ENCODE assay signal across 26 cellular contexts in genomic region chr16:65005696-65006095, GRCh38.
"Had no signal": no experiment of that assay in that cellular context is flagged by ENCODE, and none has a peak within 500 bp of the region (broad histone marks: within the 10 kb centered on the region; RNA-seq: fewer than 3 reads in every experiment).

No MANE protein-coding gene starts in this region.

- H3K4me3 ChIP-seq: body of pancreas, heart left ventricle, neural progenitor cell, thoracic aorta had no signal

- H3K27me3 Mint-ChIP-seq: activated B cell treated with CpG ODN at 0.5 μM for 24 hours; activated CD4-positive, alpha-beta T cell treated with anti-CD3 and anti-CD28 coated beads for 36 hours; activated CD8-positive, alpha-beta memory T cell treated with anti-CD3 and anti-CD28 coated beads, Interleukin-2, amount 10 ng/mL, durations not matched to agents 7 days and 5 days; dendritic cell treated with granulocyte-macrophage colony-stimulating factor and Interleukin-4, amounts not matched to agents 40 ng/mL and 50 ng/mL, for 4 days; stimulated activated naive CD8-positive, alpha-beta T cell treated with anti-CD3 and anti-CD28 coated beads, Interleukin-15, Interleukin-2, amounts not matched to agents 100 ng/mL and 50 ng/mL, for 24 hours; T-cell had no signal

- H3K27me3 ChIP-seq: body of pancreas, heart left ventricle, neural progenitor cell had no signal

- H3K4me3 Mint-ChIP-seq: activated B cell treated with CpG ODN at 0.5 μM for 24 hours; activated CD4-positive, alpha-beta T cell treated with anti-CD3 and anti-CD28 coated beads for 36 hours; activated CD8-positive, alpha-beta memory T cell treated with anti-CD3 and anti-CD28 coated beads, Interleukin-2, amount 10 ng/mL, durations not matched to agents 7 days and 5 days; activated CD8-positive, alpha-beta T cell treated with anti-CD3 and anti-CD28 coated beads, Interleukin-2, amount 10 ng/mL, durations not matched to agents 7 days and 5 days; activated T-cell treated with anti-CD3 and anti-CD28 coated beads, Interleukin-2, amount 50 U/mL, for 72 hours; dendritic cell treated with granulocyte-macrophage colony-stimulating factor and Interleukin-4, amounts not matched to agents 40 ng/mL and 50 ng/mL, for 4 days; immature natural killer cell; naive thymus-derived CD8-positive, alpha-beta T cell; neural progenitor cell; stimulated activated effector memory CD8-positive, alpha-beta T cell treated with anti-CD3 and anti-CD28 coated beads, Interleukin-12 subunit alpha, Interleukin-12 subunit beta, amount 100 ng/mL, for 72 hours; stimulated activated naive CD8-positive, alpha-beta T cell treated with anti-CD3 and anti-CD28 coated beads, Interleukin-15, Interleukin-2, amounts not matched to agents 100 ng/mL and 50 ng/mL, for 24 hours; T-cell had no signal

- H3K9me3 Mint-ChIP-seq: neural progenitor cell had no signal

- DNase-seq: activated B cell treated with CpG ODN at 0.5 μM for 24 hours; activated CD4-positive, alpha-beta T cell treated with anti-CD3 and anti-CD28 coated beads for 36 hours; activated CD8-positive, alpha-beta memory T cell treated with anti-CD3 and anti-CD28 coated beads, Interleukin-2, amount 10 ng/mL, durations not matched to agents 7 days and 5 days; activated CD8-positive, alpha-beta T cell treated with anti-CD3 and anti-CD28 coated beads, Interleukin-2, amount 10 ng/mL, durations not matched to agents 7 days and 5 days; activated naive CD4-positive, alpha-beta T cell; activated T-cell treated with anti-CD3 and anti-CD28 coated beads, Interleukin-2, amount 50 U/mL, for 72 hours; aorta; body of pancreas; effector CD4-positive, alpha-beta T cell; heart left ventricle; hypothalamus; immature natural killer cell; midbrain; naive thymus-derived CD8-positive, alpha-beta T cell; occipital lobe; posterior cingulate gyrus; right cardiac atrium; stimulated activated CD4-positive, alpha-beta T cell treated with anti-CD3 and anti-CD28 coated beads, Interleukin-2, amount 100 ng/mL, for 48 hours; T-cell; trophoblast cell had no signal

- H3K36me3 ChIP-seq: neural progenitor cell had no signal

- H3K27ac Mint-ChIP-seq: activated B cell treated with CpG ODN at 0.5 μM for 24 hours; activated CD4-positive, alpha-beta T cell treated with anti-CD3 and anti-CD28 coated beads for 36 hours; activated CD8-positive, alpha-beta memory T cell treated with anti-CD3 and anti-CD28 coated beads, Interleukin-2, amount 10 ng/mL, durations not matched to agents 7 days and 5 days; activated CD8-positive, alpha-beta T cell treated with anti-CD3 and anti-CD28 coated beads, Interleukin-2, amount 10 ng/mL, durations not matched to agents 7 days and 5 days; activated naive CD4-positive, alpha-beta T cell treated with anti-CD3 and anti-CD28 coated beads, Interleukin-2, amount 50 U/mL, for 72 hours; activated T-cell treated with anti-CD3 and anti-CD28 coated beads, Interleukin-2, amount 50 U/mL, for 72 hours; dendritic cell treated with granulocyte-macrophage colony-stimulating factor and Interleukin-4, amounts not matched to agents 40 ng/mL and 50 ng/mL, for 4 days; immature natural killer cell; naive thymus-derived CD8-positive, alpha-beta T cell; neural progenitor cell; stimulated activated effector memory CD8-positive, alpha-beta T cell treated with anti-CD3 and anti-CD28 coated beads, Interleukin-12 subunit alpha, Interleukin-12 subunit beta, amount 100 ng/mL, for 72 hours; stimulated activated naive CD8-positive, alpha-beta T cell treated with anti-CD3 and anti-CD28 coated beads, Interleukin-15, Interleukin-2, amounts not matched to agents 100 ng/mL and 50 ng/mL, for 24 hours; T-cell had no signal

- H3K36me3 Mint-ChIP-seq: activated CD8-positive, alpha-beta memory T cell treated with anti-CD3 and anti-CD28 coated beads, Interleukin-2, amount 10 ng/mL, durations not matched to agents 7 days and 5 days; immature natural killer cell; naive thymus-derived CD8-positive, alpha-beta T cell; stimulated activated effector memory CD8-positive, alpha-beta T cell treated with anti-CD3 and anti-CD28 coated beads, Interleukin-12 subunit alpha, Interleukin-12 subunit beta, amount 100 ng/mL, for 72 hours; T-cell had no signal

- ATAC-seq: activated CD4-positive, alpha-beta T cell treated with anti-CD3 and anti-CD28 coated beads for 36 hours; activated CD8-positive, alpha-beta memory T cell treated with anti-CD3 and anti-CD28 coated beads, Interleukin-2, amount 10 ng/mL, durations not matched to agents 7 days and 5 days; activated CD8-positive, alpha-beta T cell treated with anti-CD3 and anti-CD28 coated beads, Interleukin-2, amount 10 ng/mL, durations not matched to agents 7 days and 5 days; activated naive CD4-positive, alpha-beta T cell treated with anti-CD3 and anti-CD28 coated beads, Interleukin-2, amount 50 U/mL, for 72 hours; activated T-cell treated with anti-CD3 and anti-CD28 coated beads, Interleukin-2, amount 50 U/mL, for 72 hours; body of pancreas; heart left ventricle; naive thymus-derived CD8-positive, alpha-beta T cell; right cardiac atrium; stimulated activated effector memory CD8-positive, alpha-beta T cell treated with anti-CD3 and anti-CD28 coated beads, Interleukin-12 subunit alpha, Interleukin-12 subunit beta, amount 100 ng/mL, for 72 hours; T-cell had no signal

- H3K4me1 Mint-ChIP-seq: activated B cell treated with CpG ODN at 0.5 μM for 24 hours; activated CD4-positive, alpha-beta T cell treated with anti-CD3 and anti-CD28 coated beads for 36 hours; activated CD8-positive, alpha-beta memory T cell treated with anti-CD3 and anti-CD28 coated beads, Interleukin-2, amount 10 ng/mL, durations not matched to agents 7 days and 5 days; immature natural killer cell; naive thymus-derived CD8-positive, alpha-beta T cell; stimulated activated effector memory CD8-positive, alpha-beta T cell treated with anti-CD3 and anti-CD28 coated beads, Interleukin-12 subunit alpha, Interleukin-12 subunit beta, amount 100 ng/mL, for 72 hours; T-cell had no signal

- H3K4me1 ChIP-seq: body of pancreas had no signal

- H3K27ac ChIP-seq: body of pancreas, heart left ventricle, neural progenitor cell, thoracic aorta had no signal

- H3K9me3 ChIP-seq: body of pancreas, heart left ventricle, thoracic aorta had no signal
